Comparison of ENCODE assay signal across 8 cellular contexts in genomic region chr16:67169642-67170167, GRCh38. TPM values are rescaled to one million over a fixed set of nuclear protein-coding genes. Genes with fewer than 3 reads are reported as not detected.
DNase-seq lines count a peak whose midpoint lies in the region; ATAC-seq and TF ChIP-seq lines count a peak whose summit lies in the region.

No MANE protein-coding gene starts in this region.

- peak overlapping the region; percentile 91 for H3K4me2 ChIP-seq in KMS-11

- H3K27ac ChIP-seq in KMS-11 (peak overlapping the region; percentile 78), left ventricle myocardium inferior (replicated peaks) (peak overlapping the region; percentile 96), sigmoid colon (peak overlapping the region; percentile 87 to 95 (median 90))

- DNase-seq in ELR (ENCODE audit: low read depth), result peak; percentile 51
- no peak for DNase-seq in activated naive CD4-positive, alpha-beta T cell treated with anti-CD3 and anti-CD28 coated beads for 36 hours
- no peak for DNase-seq in left ventricle myocardium inferior
- DNase-seq in sigmoid colon, result no peak

- no peaks in the 10 kb centered on the region for H3K9me3 ChIP-seq in left ventricle myocardium inferior (replicated peaks)
- no peaks in the 10 kb centered on the region for H3K9me3 ChIP-seq in sigmoid colon

- ATAC-seq in GM19395 (IDR thresholded peaks at IDR 0.05; ENCODE audit: unreplicated experiment), result no peak
- ATAC-seq in HG03095 (IDR thresholded peaks at IDR 0.05; ENCODE audit: unreplicated experiment), result no peak
- no peak for ATAC-seq in HG02870 (IDR thresholded peaks at IDR 0.05; ENCODE audit: unreplicated experiment)

- H3K27ac Mint-ChIP-seq in activated naive CD4-positive, alpha-beta T cell treated with anti-CD3 and anti-CD28 coated beads for 36 hours, result no peak overlapping the region

- no peaks in the 10 kb centered on the region for H3K36me3 Mint-ChIP-seq in activated naive CD4-positive, alpha-beta T cell treated with anti-CD3 and anti-CD28 coated beads for 36 hours (ENCODE audit: low read depth)

- peaks cover 24% of the 10 kb centered on the region for H3K4me1 Mint-ChIP-seq in activated naive CD4-positive, alpha-beta T cell treated with anti-CD3 and anti-CD28 coated beads for 36 hours (ENCODE audit: low read depth)

- H3K36me3 ChIP-seq in KMS-11 (ENCODE audit: insufficient read depth) (no peaks in the 10 kb centered on the region), left ventricle myocardium inferior (peaks cover under 1% of the 10 kb centered on the region), sigmoid colon (no peaks in the 10 kb centered on the region)

- TF ChIP-seq POLR2A in sigmoid colon (IDR thresholded peaks at IDR 0.05), result no peak

- peak overlapping the region; percentile 67 for H3K9ac ChIP-seq in KMS-11

- CTCF ChIA-PET in activated naive CD4-positive, alpha-beta T cell treated with anti-CD3 and anti-CD28 coated beads for 36 hours (lab: Charles Lee), result interaction anchor here (0.6 to 3.0 kb wide), 11 partner anchors 10 to 296 kb away, joined by 3 to 16 read pairs (median 4); partner anchors contain the start of genes FBXL8 and TRADD

- TF ChIP-seq EP300 in sigmoid colon (IDR thresholded peaks at IDR 0.05), result no peak

- intact Hi-C loops in activated naive CD4-positive, alpha-beta T cell treated with anti-CD3 and anti-CD28 coated beads for 36 hours (cut with micrococcal nuclease), result no loop called here
- intact Hi-C loops in left ventricle myocardium inferior (cut with micrococcal nuclease), result no loop called here
- intact Hi-C loops in sigmoid colon (cut with DNase I), result no loop called here

- TF ChIP-seq CTCF in KMS-11 (conservative IDR thresholded peaks at IDR 0.05; ENCODE audit: low read depth, low read length) (peak; percentile 67), left ventricle myocardium inferior (IDR thresholded peaks at IDR 0.05; ENCODE audit: borderline replicate concordance) (peak; percentile 65), sigmoid colon (IDR thresholded peaks at IDR 0.05) (peak in 2 of 4 experiments; percentile 32 to 47)

- H3K4me1 ChIP-seq in KMS-11 (ENCODE audit: low read depth, poor library complexity, severe bottlenecking), result peaks cover 81% of the 10 kb centered on the region
- peaks cover 60% of the 10 kb centered on the region for H3K4me1 ChIP-seq in left ventricle myocardium inferior
- peaks cover 0 to 64% (median 61%) of the 10 kb centered on the region in 4 donors for H3K4me1 ChIP-seq in sigmoid colon

- H3K4me3 ChIP-seq in KMS-11 (IDR thresholded peaks at IDR 0.05; ENCODE audit: insufficient read depth, low read depth, low read length), result no peak overlapping the region
- peak overlapping the region; percentile 70 for H3K4me3 ChIP-seq in left ventricle myocardium inferior
- H3K4me3 ChIP-seq in sigmoid colon, result peak overlapping the region; percentile 29 to 57 (median 48)

- peaks cover 68% of the 10 kb centered on the region for H3K27me3 Mint-ChIP-seq in activated naive CD4-positive, alpha-beta T cell treated with anti-CD3 and anti-CD28 coated beads for 36 hours (ENCODE audit: low read depth)

- H3K27me3 ChIP-seq in KMS-11 (ENCODE audit: insufficient read depth, low read depth) (no peaks in the 10 kb centered on the region), left ventricle myocardium inferior (ENCODE audit: low read depth) (peaks cover 18% of the 10 kb centered on the region), sigmoid colon (peaks cover 14 to 17% (median 15%) of the 10 kb centered on the region in 3 donors)

- no peaks in the 10 kb centered on the region for H4K20me1 ChIP-seq in KMS-11 (ENCODE audit: insufficient read depth)

- no peaks in the 10 kb centered on the region for H3K9me3 Mint-ChIP-seq in activated naive CD4-positive, alpha-beta T cell treated with anti-CD3 and anti-CD28 coated beads for 36 hours

- 8 to 9% methylated on average over 24 of the region's 24 CpGs for WGBS in sigmoid colon, 2 donors

- peak overlapping the region; percentile 84 for H2AFZ ChIP-seq in KMS-11 (ENCODE audit: low read depth)

- H3K79me2 ChIP-seq in KMS-11 (ENCODE audit: insufficient read depth, low read depth), result no peaks in the 10 kb centered on the region

- peak overlapping the region; percentile 71 for H3K4me3 Mint-ChIP-seq in activated naive CD4-positive, alpha-beta T cell treated with anti-CD3 and anti-CD28 coated beads for 36 hours

RNA-seq across cellular contexts. Expression of gene NOL3, which starts 0.6 kb away (rescaled TPM):
- total RNA-seq in activated naive CD4-positive, alpha-beta T cell treated with anti-CD3 and anti-CD28 coated beads for 36 hours, result 1 to 10 TPM; 3.8 to 4.4 TPM
- 110 TPM for total RNA-seq in left ventricle myocardium inferior
- 10 to 100 TPM; 23.2 to 36.7 (median 25.9) TPM for total RNA-seq in sigmoid colon
- 10 to 100 TPM; 12.7 to 23.9 (median 13.2) TPM for polyA plus RNA-seq in sigmoid colon

RNA-seq across cellular contexts. Expression of gene HSF4, which starts 5.2 kb away (rescaled TPM):
- total RNA-seq in activated naive CD4-positive, alpha-beta T cell treated with anti-CD3 and anti-CD28 coated beads for 36 hours, result 10 to 100 TPM; 11.1 to 12.3 TPM
- 70.5 TPM for total RNA-seq in left ventricle myocardium inferior
- total RNA-seq in sigmoid colon, result 100 to 1,000 TPM in 1 of 4 donors, 10 to 100 TPM in 3; 21.2 to 109 (median 25.8) TPM
- polyA plus RNA-seq in sigmoid colon, result 10 to 100 TPM in 1 of 3 donors, 1 to 10 TPM in 2; 1.2 to 17.9 (median 3.6) TPM

RNA-seq across cellular contexts. Expression of gene FBXL8, which starts 9.9 kb away (rescaled TPM):
- 10 to 100 TPM; 13.8 to 15.3 TPM for total RNA-seq in activated naive CD4-positive, alpha-beta T cell treated with anti-CD3 and anti-CD28 coated beads for 36 hours
- total RNA-seq in left ventricle myocardium inferior (9.4 TPM), sigmoid colon (10 to 100 TPM in 2 of 4 donors, 1 to 10 TPM in 2; 7.5 to 11.8 (median 9.7) TPM)
- polyA plus RNA-seq in sigmoid colon, result 10 to 100 TPM in 2 of 3 donors, 1 to 10 TPM in 1; 4.9 to 19.1 (median 10.8) TPM

RNA-seq across cellular contexts. Expression of gene TRADD, which starts 10.0 kb away (rescaled TPM):
- 10 to 100 TPM; 17.7 to 21.1 TPM for total RNA-seq in activated naive CD4-positive, alpha-beta T cell treated with anti-CD3 and anti-CD28 coated beads for 36 hours
- total RNA-seq in left ventricle myocardium inferior (9.8 TPM), sigmoid colon (10 to 100 TPM; 16.1 to 23.2 (median 19.6) TPM)
- polyA plus RNA-seq in sigmoid colon, result 10 to 100 TPM; 23.4 to 30.2 (median 26.4) TPM

RNA-seq across cellular contexts. Expression of gene MATCAP1, which starts 14.1 kb away (rescaled TPM):
- total RNA-seq in activated naive CD4-positive, alpha-beta T cell treated with anti-CD3 and anti-CD28 coated beads for 36 hours, result 10 to 100 TPM; 21.9 to 24.0 TPM
- total RNA-seq in left ventricle myocardium inferior (14.2 TPM), sigmoid colon (10 to 100 TPM in 1 of 4 donors, 1 to 10 TPM in 3; 6.6 to 22.2 (median 9.7) TPM)
- polyA plus RNA-seq in sigmoid colon, result 10 to 100 TPM in 1 of 3 donors, 1 to 10 TPM in 2; 3.0 to 30.3 (median 4.8) TPM

Comparison
In these comparisons a context has a peak if more than half of its experiments do, and no peak if none do; other contexts are left out.
1. RNA of gene NOL3, which starts 0.6 kb away (total RNA-seq): 110 TPM in left ventricle myocardium inferior (single experiment) and 23.2 to 36.7 TPM in sigmoid colon; 3.8 to 4.4 TPM in activated naive CD4-positive, alpha-beta T cell treated with anti-CD3 and anti-CD28 coated beads for 36 hours; every median in the first group is over 4 times any median in the second.
2. Peak in every context shown above with its lines, with median percentiles within 50 percentile points of each other: H3K27ac ChIP-seq.